2 cellular contexts compared by ENCODE assay signal in genomic region chr10:119095648-119096047, GRCh38.
TF ChIP-seq lines count a peak whose summit lies in the region.

No MANE protein-coding gene starts in this region.

TF ChIP-seq in HEK293, 187 proteins besides CTCF, POLR2A, EP300 and RAD21:
- TF ChIP-seq ZNF664 (tag by site-specific recombination; IDR thresholded peaks at IDR 0.05) (peak; percentile 76), ZNF423 (tag by site-specific recombination; IDR thresholded peaks at IDR 0.05) (no peak)

TF ChIP-seq in WTC11, 78 proteins besides CTCF, POLR2A, EP300 and RAD21:
- no peak for TF ChIP-seq ZMAT4 (CRISPR knock-in tag; IDR thresholded peaks at IDR 0.05)
- no peak for TF ChIP-seq SMAD3 (CRISPR knock-in tag; IDR thresholded peaks at IDR 0.05; ENCODE audit: borderline replicate concordance)
- TF ChIP-seq ZNF671 (CRISPR knock-in tag; IDR thresholded peaks at IDR 0.05), result no peak
- no peak for TF ChIP-seq ZNF416 (CRISPR knock-in tag; IDR thresholded peaks at IDR 0.05)
- no peak for TF ChIP-seq HMGA2 (CRISPR knock-in tag; IDR thresholded peaks at IDR 0.05)
- no peak for TF ChIP-seq RORB (CRISPR knock-in tag; IDR thresholded peaks at IDR 0.05)
- TF ChIP-seq HMGXB4 (CRISPR knock-in tag; IDR thresholded peaks at IDR 0.05), result no peak
- no peak for TF ChIP-seq E2F5 (CRISPR knock-in tag; IDR thresholded peaks at IDR 0.05)
- no peak for TF ChIP-seq ATF2 (CRISPR knock-in tag; IDR thresholded peaks at IDR 0.05; ENCODE audit: borderline replicate concordance, low read depth)
- no peak for TF ChIP-seq RELA (CRISPR knock-in tag; IDR thresholded peaks at IDR 0.05; ENCODE audit: borderline replicate concordance)
- no peak for TF ChIP-seq ZNF396 (CRISPR knock-in tag; IDR thresholded peaks at IDR 0.05; ENCODE audit: borderline replicate concordance)
- no peak for TF ChIP-seq USF1 (CRISPR knock-in tag; IDR thresholded peaks at IDR 0.05)
- no peak for TF ChIP-seq ZNF512 (CRISPR knock-in tag; IDR thresholded peaks at IDR 0.05; ENCODE audit: borderline replicate concordance)
